In the genomic region with DNA sequence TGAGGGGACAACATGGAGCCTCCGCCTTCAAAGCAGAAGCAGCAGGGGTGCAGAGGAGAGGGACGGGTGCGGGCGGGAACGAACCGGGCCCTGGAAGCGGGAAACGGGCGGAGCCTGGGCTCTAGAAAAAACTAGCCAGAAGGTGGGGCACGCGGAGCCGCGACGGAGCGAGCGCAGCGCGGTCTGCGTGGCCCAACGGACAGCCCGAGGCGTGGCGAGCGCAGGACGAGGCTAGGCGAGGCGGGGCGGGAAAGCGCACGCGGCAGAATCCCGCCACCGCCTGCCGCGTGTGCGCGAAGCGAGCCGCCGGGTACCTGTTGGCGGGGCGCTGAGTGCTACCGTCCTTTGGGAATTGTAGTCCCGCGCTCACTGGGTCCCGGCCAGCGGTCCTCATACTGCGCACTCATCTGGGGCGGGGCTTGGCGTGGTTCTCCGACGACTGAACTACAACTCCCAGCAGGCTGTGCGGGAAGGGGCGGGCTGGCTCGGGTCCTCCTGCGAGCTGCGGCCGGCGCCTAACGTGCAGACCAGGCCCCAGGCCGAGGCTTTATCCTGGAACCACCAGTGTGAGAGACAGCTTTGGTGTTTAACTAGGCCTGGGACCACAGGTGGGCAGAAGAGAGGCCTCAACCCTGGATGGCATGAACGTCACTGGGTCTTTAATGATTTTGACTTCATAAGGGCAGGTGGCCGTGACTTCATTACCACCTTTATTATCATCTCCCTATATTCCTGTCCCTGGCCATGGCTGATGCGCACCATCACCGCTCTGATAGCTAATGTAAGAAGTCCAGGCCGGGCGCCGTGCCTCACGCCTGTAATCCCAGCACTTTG, we compare ENCODE assay signal across 8 cellular contexts. TPM values are rescaled to one million over a fixed set of nuclear protein-coding genes. Genes with fewer than 3 reads are reported as not detected.
DNase-seq lines count a peak whose midpoint lies in the region; ATAC-seq and TF ChIP-seq lines count a peak whose summit lies in the region.

A gene with protein sequence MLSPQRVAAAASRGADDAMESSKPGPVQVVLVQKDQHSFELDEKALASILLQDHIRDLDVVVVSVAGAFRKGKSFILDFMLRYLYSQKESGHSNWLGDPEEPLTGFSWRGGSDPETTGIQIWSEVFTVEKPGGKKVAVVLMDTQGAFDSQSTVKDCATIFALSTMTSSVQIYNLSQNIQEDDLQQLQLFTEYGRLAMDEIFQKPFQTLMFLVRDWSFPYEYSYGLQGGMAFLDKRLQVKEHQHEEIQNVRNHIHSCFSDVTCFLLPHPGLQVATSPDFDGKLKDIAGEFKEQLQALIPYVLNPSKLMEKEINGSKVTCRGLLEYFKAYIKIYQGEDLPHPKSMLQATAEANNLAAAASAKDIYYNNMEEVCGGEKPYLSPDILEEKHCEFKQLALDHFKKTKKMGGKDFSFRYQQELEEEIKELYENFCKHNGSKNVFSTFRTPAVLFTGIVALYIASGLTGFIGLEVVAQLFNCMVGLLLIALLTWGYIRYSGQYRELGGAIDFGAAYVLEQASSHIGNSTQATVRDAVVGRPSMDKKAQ (minus strand): TSS at position 55 of the 834 bp plus-strand sequence. CDS start 41 bp downstream, at position 14.

- TF ChIP-seq CTCF in GM12875 (IDR thresholded peaks at IDR 0.05; ENCODE audit: borderline replicate concordance, insufficient read depth, low read depth, low read length), result no peak
- TF ChIP-seq CTCF in adrenal gland (IDR thresholded peaks at IDR 0.05), result peak in 1 of 6 experiments; percentile 15
- TF ChIP-seq CTCF in heart left ventricle (IDR thresholded peaks at IDR 0.05), result peak in 5 of 12 donors; percentile 14 to 41 (median 24)
- TF ChIP-seq CTCF in transverse colon (IDR thresholded peaks at IDR 0.05), result no peak

- H3K4me1 ChIP-seq in adrenal gland (replicated peaks in 1 of 2), result peaks cover 16 to 41% of the 10 kb centered on the region in 2 donors
- peaks cover 2 to 48% (median 36%) of the 10 kb centered on the region in 12 donors for H3K4me1 ChIP-seq in heart left ventricle
- peaks cover 13 to 42% (median 28%) of the 10 kb centered on the region in 4 donors for H3K4me1 ChIP-seq in transverse colon

- ATAC-seq in HG02798 (IDR thresholded peaks at IDR 0.05; ENCODE audit: poor library complexity, unreplicated experiment) (peak; percentile 91), heart left ventricle (peak; percentile 96 to 98 (median 96))

- H3K9me3 ChIP-seq in adrenal gland (replicated peaks in 1 of 3) (no peaks in the 10 kb centered on the region), heart left ventricle (no peaks in the 10 kb centered on the region), transverse colon (no peaks in the 10 kb centered on the region)

- peak within 1 kb of the TSS; percentile 76 for H3K4me3 ChIP-seq in GM12875 (ENCODE audit: low read depth, low read length)
- H3K4me3 ChIP-seq in adrenal gland, result peak within 1 kb of the TSS; percentile 50 to 100 (median 65)
- peak within 1 kb of the TSS; percentile 66 to 99 (median 89) for H3K4me3 ChIP-seq in heart left ventricle
- peak within 1 kb of the TSS; percentile 65 to 99 (median 96) for H3K4me3 ChIP-seq in transverse colon

- TF ChIP-seq POLR2A in adrenal gland (IDR thresholded peaks at IDR 0.05) (peak in 1 of 2 donors; percentile 78), heart left ventricle (IDR thresholded peaks at IDR 0.05) (peak in 1 of 2 donors; percentile 71), transverse colon (IDR thresholded peaks at IDR 0.05) (peak; percentile 68)

- intact Hi-C loops in adrenal gland (cut with DNase I), result no loop called here
- intact Hi-C loops in heart left ventricle (cut with DNase I), result loop anchor here in 3 of 10 donors (1.0 to 2.0 kb wide), 3 partner anchors 10 to 67 kb away; a partner anchor contains a TSS
- intact Hi-C loops in transverse colon (cut with DNase I; ENCODE audit: low total_unique reads), result no loop called here

- H3K36me3 ChIP-seq in adrenal gland (replicated peaks in 1 of 2) (no peaks in the 10 kb centered on the region), heart left ventricle (peaks cover 0 to 10% (median 0%) of the 10 kb centered on the region in 9 donors), transverse colon (no peaks in the 10 kb centered on the region)

- 11 to 27% (median 12%) methylated on average over 28 to 69 of the region's 69 CpGs for WGBS in adrenal gland, 4 donors
- 11 to 17% (median 12%) methylated on average over 44 to 69 of the region's 69 CpGs for WGBS in heart left ventricle, 4 donors
- 11 to 18% methylated on average over 28 to 68 of the region's 69 CpGs for WGBS in transverse colon (ENCODE audit: low coverage in 1 of 2), 2 donors

- no peaks in the 10 kb centered on the region for H3K27me3 ChIP-seq in adrenal gland
- no peaks in the 10 kb centered on the region for H3K27me3 ChIP-seq in heart left ventricle
- no peaks in the 10 kb centered on the region for H3K27me3 ChIP-seq in transverse colon

- peak within 1 kb of the TSS; percentile 87 to 99 (median 97) for H3K27ac ChIP-seq in adrenal gland
- peak within 1 kb of the TSS; percentile 90 to 99 (median 98) for H3K27ac ChIP-seq in heart left ventricle
- peak within 1 kb of the TSS; percentile 95 to 100 (median 99) for H3K27ac ChIP-seq in transverse colon

- peak; percentile 97 for DNase-seq in NCI-H1417 treated with DMSO at 0.1 percent for 48 hours (lab: John Stamatoyannopoulos, UW)
- DNase-seq in T-helper 1 cell, result peak; percentile 87 to 95 (median 92)
- peak; percentile 96 to 99 (median 98) for DNase-seq in adrenal gland
- peak; percentile 98 for DNase-seq in heart left ventricle
- peak; percentile 93 for DNase-seq in pons (ENCODE audit: low spot score)
- peak; percentile 98 for DNase-seq in transverse colon

- no peak for TF ChIP-seq EP300 in transverse colon (IDR thresholded peaks at IDR 0.05; ENCODE audit: low read depth)

- in situ Hi-C loops in transverse colon (cut with MboI; ENCODE audit: low pct_ligation_motif_present in 1 of 4, low pct_unique_long_range_greater_than_20kb in 1 of 4, low sequenced_read_pairs in 3 of 4), result no loop called here

RNA-seq across cellular contexts. Expression of the gene that starts here (rescaled TPM):
- total RNA-seq in adrenal gland (100 to 1,000 TPM in 1 of 8 donors, 10 to 100 TPM in 7; 52.3 to 110 (median 75.7) TPM), heart left ventricle (10 to 100 TPM; 10.4 to 30.4 (median 13.8) TPM), transverse colon (10 to 100 TPM; 18.7 to 60.8 (median 40.0) TPM)
- polyA plus RNA-seq in adrenal gland (10 to 100 TPM; 12.3 to 33.6 (median 13.3) TPM), heart left ventricle (1 to 10 TPM; 4.7 to 7.5 TPM)

Comparison
In these comparisons a context has a peak if more than half of its experiments do, and no peak if none do; other contexts are left out.
1. Peak in every context shown above with its lines: DNase-seq, ATAC-seq, H3K4me3 ChIP-seq and H3K27ac ChIP-seq.